ENCODE assay signal across 28 cellular contexts in genomic region chr14:74237441-74237840, GRCh38. TPM values are rescaled to one million over a fixed set of nuclear protein-coding genes. Genes with fewer than 3 reads are reported as not detected.
"Had no signal": no experiment of that assay in that cellular context is flagged by ENCODE, and none has a peak within 500 bp of the region (broad histone marks: within the 10 kb centered on the region; RNA-seq: fewer than 3 reads in every experiment).

No MANE protein-coding gene starts in this region.

- DNase-seq: activated CD4-positive, alpha-beta T cell treated with anti-CD3 and anti-CD28 coated beads for 48 hours; activated CD4-positive, alpha-beta T cell treated with anti-CD3 and anti-CD28 coated beads, Interleukin-2, amount 50 U/mL, for 4 hours; activated CD8-positive, alpha-beta memory T cell treated with anti-CD3 and anti-CD28 coated beads, Interleukin-2, amount 50 U/mL, for 48 hours; activated effector memory CD4-positive, alpha-beta T cell treated with Interleukin-2 at 50 U/mL for 16 hours; activated naive CD4-positive, alpha-beta T cell; activated T-cell treated with anti-CD3 and anti-CD28 coated beads, Interleukin-2, amount 50 U/mL, for 1 hour; amniotic stem cell; body of pancreas; Kasumi-1; NCI-H1048; NCI-H1417; NCI-H1930; NCI-H2171; NCI-H345; NCI-H510A; NCI-H526 treated with DMSO at 0.1 percent for 48 hours; NK-92 treated with Interleukin-12 subunit alpha and Interleukin-12 subunit beta, amount 100 ng/mL, for 24 hours; OCI-M1; Right ventricle myocardium superior; SJCRH30; SK-N-SH; T-helper 1 cell had no signal

- H3K4me1 ChIP-seq: SJCRH30 had no signal

- H3K36me3 ChIP-seq: ascending aorta, SJCRH30 had no signal

- H3K4me2 ChIP-seq: SK-N-SH had no signal

- H3K27ac ChIP-seq: ascending aorta, body of pancreas, RWPE1, SJCRH30 had no signal

- H3K4me3 ChIP-seq: ascending aorta, body of pancreas, SJCRH30 had no signal

- ATAC-seq: activated CD4-positive, CD25-positive, alpha-beta regulatory T cell treated with anti-CD3 and anti-CD28 coated beads, Interleukin-2, amount 50 U/mL, for 24 hours; body of pancreas; Panc1 had no signal

- H3K27me3 ChIP-seq: SJCRH30 had no signal

- H3K9me3 ChIP-seq: ascending aorta, body of pancreas, SJCRH30, SK-N-SH had no signal

- H3K9ac ChIP-seq: SK-N-SH had no signal

RNA-seq across cellular contexts. Expression of gene VSX2, which starts 1.8 kb away (rescaled TPM):
- total RNA-seq: ascending aorta; body of pancreas; M059J; Right ventricle myocardium superior; T-helper 2 cell treated with Interferon-gamma antibody and Interleukin-4, amounts not matched to agents 100 ng/mL and 5 ng/mL, for 36 hours had no signal
- polyA plus RNA-seq: SK-N-SH had no signal
